18 cellular contexts compared by ENCODE assay signal in genomic region chr6:130376921-130377320, GRCh38.
"Had no signal": no experiment of that assay in that cellular context is flagged by ENCODE, and none has a peak within 500 bp of the region (broad histone marks: within the 10 kb centered on the region; RNA-seq: fewer than 3 reads in every experiment).

No MANE protein-coding gene starts in this region.

- H3K9me3 ChIP-seq: ascending aorta, breast epithelium, ovary, tibial artery, vagina had no signal

- H3K27ac ChIP-seq: ascending aorta, breast epithelium, foreskin keratinocyte, ovary, tibial artery, vagina, VCaP had no signal

- DNase-seq: activated CD4-positive, alpha-beta T cell treated with anti-CD3 and anti-CD28 coated beads for 1 hour; activated CD4-positive, alpha-beta T cell treated with anti-CD3 and anti-CD28 coated beads, Interleukin-2, amount 50 U/mL, for 4 hours; activated naive CD4-positive, alpha-beta T cell treated with Interleukin-2 at 50 U/mL for 16 hours; activated T-cell treated with anti-CD3 and anti-CD28 coated beads for 4 hours; erythroblast; foreskin keratinocyte; left colon; naive thymus-derived CD4-positive, alpha-beta T cell; ovary; stimulated activated CD4-positive, alpha-beta T cell treated with anti-CD3 and anti-CD28 coated beads, Interleukin-15, amount 100 ng/mL, for 24 hours; stimulated activated CD4-positive, alpha-beta T cell treated with anti-CD3 and anti-CD28 coated beads, Interleukin-4, amount 100 ng/mL, for 1 hour; stimulated activated naive B cell treated with anti-CD40 and anti-IgM and Interleukin-4, amounts not matched to agents 10 μg/mL and 1 μg/mL and 100 μg/mL, for 72 hours; T-cell; tibial artery had no signal

- H3K27me3 ChIP-seq: ascending aorta, breast epithelium, foreskin keratinocyte, ovary, tibial artery, vagina had no signal

- H3K4me1 ChIP-seq: ascending aorta, breast epithelium, tibial artery, vagina had no signal

- H3K4me3 ChIP-seq: ascending aorta, breast epithelium, ovary, tibial artery, vagina had no signal

- ATAC-seq: naive thymus-derived CD4-positive, alpha-beta T cell; stimulated activated naive B cell treated with anti-CD40 and anti-IgM and Interleukin-4, amounts not matched to agents 10 μg/mL and 1 μg/mL and 100 μg/mL, for 72 hours; T-cell had no signal

- H3K36me3 ChIP-seq: ascending aorta, breast epithelium, ovary, tibial artery, vagina had no signal
